6 cellular contexts compared by ENCODE assay signal in genomic region chr14:75011356-75012097, GRCh38. TPM values are rescaled to one million over a fixed set of nuclear protein-coding genes. Genes with fewer than 3 reads are reported as not detected.
DNase-seq lines count a peak whose midpoint lies in the region; ATAC-seq and TF ChIP-seq lines count a peak whose summit lies in the region.

No MANE protein-coding gene starts in this region.

- H3K9ac ChIP-seq in skeletal muscle satellite cell (ENCODE audit: low read depth, low read length), result peak overlapping the region; percentile 7

- H3K4me1 ChIP-seq in skeletal muscle satellite cell (ENCODE audit: control insufficient read depth, insufficient read depth, low read length), result peaks cover 26% of the 10 kb centered on the region

- H3K36me3 ChIP-seq in skeletal muscle satellite cell (ENCODE audit: insufficient read depth, low read length), result peaks cover 57% of the 10 kb centered on the region

- DNase-seq in NCI-H2227 (lab: John Stamatoyannopoulos, UW; ENCODE audit: unreplicated experiment) (peak; percentile 90), coronary artery (ENCODE audit: low spot score) (no peak), NCI-H2171 treated with DMSO at 0.1 percent for 48 hours (lab: John Stamatoyannopoulos, UW) (no peak)

- no peak for TF ChIP-seq CTCF in coronary artery (IDR thresholded peaks at IDR 0.05)

- peak overlapping the region; percentile 58 to 70 for H3K27ac ChIP-seq in coronary artery

- ATAC-seq in HG03095 (IDR thresholded peaks at IDR 0.05; ENCODE audit: unreplicated experiment) (no peak), HG02759 (IDR thresholded peaks at IDR 0.05; ENCODE audit: unreplicated experiment) (no peak)

- H3K4me3 ChIP-seq in coronary artery (peak overlapping the region; percentile 10), skeletal muscle satellite cell (ENCODE audit: low read length) (no peak overlapping the region)

- no peaks in the 10 kb centered on the region for H3K9me3 ChIP-seq in skeletal muscle satellite cell (replicated peaks; ENCODE audit: low read length)

- peak overlapping the region; percentile 37 for H3K4me2 ChIP-seq in skeletal muscle satellite cell (ENCODE audit: low read length)

- no peaks in the 10 kb centered on the region for H3K27me3 ChIP-seq in skeletal muscle satellite cell (ENCODE audit: control insufficient read depth, insufficient read depth, low read length)

RNA-seq across cellular contexts. Expression of gene EIF2B2, which starts 8.8 kb away (rescaled TPM):
- 27.5 and 49.2 TPM in 2 replicates for total RNA-seq in skeletal muscle satellite cell (2012; rRNA removed)

RNA-seq across cellular contexts. Expression of gene MLH3, which starts 39.7 kb away (rescaled TPM):
- 20.3 and 27.6 TPM in 2 replicates for total RNA-seq in skeletal muscle satellite cell (2012; rRNA removed)

RNA-seq across cellular contexts. Expression of gene ACYP1, which starts 52.3 kb away (rescaled TPM):
- 5.3 and 5.9 TPM in 2 replicates for total RNA-seq in skeletal muscle satellite cell (2012; rRNA removed)

RNA-seq across cellular contexts. Expression of gene PGF, which starts 56.1 kb away (rescaled TPM):
- total RNA-seq in skeletal muscle satellite cell (2012; rRNA removed), result 4.3 and 6.8 TPM in 2 replicates

RNA-seq across cellular contexts. Expression of gene ZC2HC1C, which starts 57.9 kb away (rescaled TPM):
- total RNA-seq in skeletal muscle satellite cell (2012; rRNA removed), result 0.51 and 0.87 TPM in 2 replicates
